ENCODE assay signal across 14 cellular contexts in genomic region chr20:32191422-32191821, GRCh38. TPM values are rescaled to one million over a fixed set of nuclear protein-coding genes. Genes with fewer than 3 reads are reported as not detected.
DNase-seq lines count a peak whose midpoint lies in the region; ATAC-seq and TF ChIP-seq lines count a peak whose summit lies in the region.
"Had no signal": no experiment of that assay in that cellular context is flagged by ENCODE, and none has a peak within 500 bp of the region (broad histone marks: within the 10 kb centered on the region; RNA-seq: fewer than 3 reads in every experiment).

No MANE protein-coding gene starts in this region.

- DNase-seq in CD8-positive, alpha-beta T cell, result no peak
- DNase-seq in endodermal cell, result no peak
- DNase-seq in neural crest cell (ENCODE audit: low read depth, low spot score), result no peak
- no peak for DNase-seq in SW480 (ENCODE audit: low spot score)
- no peak for DNase-seq in NCI-H1436 (lab: John Stamatoyannopoulos, UW)
- DNase-seq in NCI-H2171 treated with DMSO at 0.1 percent for 48 hours (lab: John Stamatoyannopoulos, UW), result no peak
- DNase-seq: amygdala; MV-4-11; NCI-H2171; NK-92 treated with Interleukin-12 subunit alpha and Interleukin-12 subunit beta, amount 100 ng/mL, for 24 hours; stimulated activated CD4-positive, alpha-beta T cell treated with anti-CD3 and anti-CD28 coated beads, Interleukin-4, amount 100 ng/mL, for 1 hour had no signal

- peaks cover 22% of the 10 kb centered on the region for H3K4me1 Mint-ChIP-seq in CD8-positive, alpha-beta T cell (ENCODE audit: low read depth)
- H3K4me1 Mint-ChIP-seq in IgD-negative memory B cell, result peaks cover 5 to 9% (median 7%) of the 10 kb centered on the region in 3 donors
- H3K4me1 Mint-ChIP-seq in endodermal cell, result peaks cover 22% of the 10 kb centered on the region
- H3K4me1 Mint-ChIP-seq in neural crest cell, result peaks cover 32% of the 10 kb centered on the region

- peak overlapping the region; percentile 84 for H3K4me3 Mint-ChIP-seq in CD8-positive, alpha-beta T cell
- peak overlapping the region in 3 of 4 donors; percentile 22 to 34 (median 23) for H3K4me3 Mint-ChIP-seq in IgD-negative memory B cell
- H3K4me3 Mint-ChIP-seq in endodermal cell, result peak overlapping the region; percentile 72
- H3K4me3 Mint-ChIP-seq in neural crest cell, result peak overlapping the region; percentile 88

- no peak overlapping the region for H3K27ac ChIP-seq in CD8-positive, alpha-beta T cell (ENCODE audit: low read depth, low read length)
- H3K27ac ChIP-seq in endodermal cell (ENCODE audit: low read depth, low read length), result peak overlapping the region; percentile 25
- H3K27ac ChIP-seq: SJSA1 had no signal

- no peaks in the 10 kb centered on the region for H3K27me3 Mint-ChIP-seq in CD8-positive, alpha-beta T cell (ENCODE audit: low read depth)
- H3K27me3 Mint-ChIP-seq in IgD-negative memory B cell, result peaks cover 2% of the 10 kb centered on the region
- H3K27me3 Mint-ChIP-seq in endodermal cell (ENCODE audit: insufficient read depth), result no peaks in the 10 kb centered on the region
- H3K27me3 Mint-ChIP-seq in neural crest cell (ENCODE audit: low read depth), result no peaks in the 10 kb centered on the region

- no peaks in the 10 kb centered on the region for H3K27me3 ChIP-seq in CD8-positive, alpha-beta T cell (ENCODE audit: insufficient read depth, low read length)
- H3K27me3 ChIP-seq in endodermal cell (ENCODE audit: control insufficient read depth, insufficient read depth, low read length, poor library complexity, severe bottlenecking), result no peaks in the 10 kb centered on the region
- H3K27me3 ChIP-seq: right atrium auricular region, SJSA1 had no signal

- TF ChIP-seq CTCF in CD8-positive, alpha-beta T cell (IDR thresholded peaks at IDR 0.05), result no peak
- TF ChIP-seq CTCF in endodermal cell (conservative IDR thresholded peaks at IDR 0.05) (no peak), neural crest cell (conservative IDR thresholded peaks at IDR 0.05) (no peak)

- no peak overlapping the region for H3K4me3 ChIP-seq in CD8-positive, alpha-beta T cell (ENCODE audit: low read depth, low read length)
- H3K4me3 ChIP-seq in endodermal cell (ENCODE audit: low read length), result no peak overlapping the region
- H3K4me3 ChIP-seq: right atrium auricular region, SJSA1 had no signal

- no peak overlapping the region for H3K9ac ChIP-seq in endodermal cell (ENCODE audit: extremely low read depth, low read length, poor library complexity, severe bottlenecking)

- CTCF ChIA-PET in CD8-positive, alpha-beta T cell (lab: Charles Lee), result no interaction called here

- intact Hi-C loops in CD8-positive, alpha-beta T cell (cut with DNase I, micrococcal nuclease), result no loop called here

- no peaks in the 10 kb centered on the region for H3K9me3 ChIP-seq in CD8-positive, alpha-beta T cell (ENCODE audit: low read length)
- no peaks in the 10 kb centered on the region for H3K9me3 ChIP-seq in endodermal cell (ENCODE audit: control insufficient read depth, low read length)
- H3K9me3 ChIP-seq: right atrium auricular region had no signal

- H3K27ac Mint-ChIP-seq in CD8-positive, alpha-beta T cell, result peak overlapping the region; percentile 84
- no peak overlapping the region for H3K27ac Mint-ChIP-seq in IgD-negative memory B cell
- H3K27ac Mint-ChIP-seq in endodermal cell, result no peak overlapping the region
- H3K27ac Mint-ChIP-seq in neural crest cell (ENCODE audit: unreplicated experiment), result no peak overlapping the region

- WGBS in endodermal cell (ENCODE audit: insufficient coverage in 1 of 2, insufficient read length in 1 of 2), 2 experiments, result 91 to 100% methylated on average over 3 of the region's 3 CpGs

- ATAC-seq in CD8-positive, alpha-beta T cell, result no peak

- peaks cover 24% of the 10 kb centered on the region for H3K36me3 Mint-ChIP-seq in CD8-positive, alpha-beta T cell
- H3K36me3 Mint-ChIP-seq in IgD-negative memory B cell (peaks cover 8% of the 10 kb centered on the region), endodermal cell (ENCODE audit: low read depth) (peaks cover 26% of the 10 kb centered on the region), neural crest cell (ENCODE audit: low read depth) (peaks cover 14% of the 10 kb centered on the region)

- POLR2A ChIA-PET in CD8-positive, alpha-beta T cell (lab: Charles Lee), result no interaction called here

- no peaks in the 10 kb centered on the region for H3K9me3 Mint-ChIP-seq in CD8-positive, alpha-beta T cell
- H3K9me3 Mint-ChIP-seq in IgD-negative memory B cell (no peaks in the 10 kb centered on the region), endodermal cell (no peaks in the 10 kb centered on the region), neural crest cell (no peaks in the 10 kb centered on the region)

- H3K4me1 ChIP-seq in CD8-positive, alpha-beta T cell (ENCODE audit: insufficient read depth, low read length), result peaks cover 17% of the 10 kb centered on the region
- peaks cover 6% of the 10 kb centered on the region for H3K4me1 ChIP-seq in endodermal cell (ENCODE audit: control insufficient read depth, insufficient read depth, low read length)

- peaks cover 16% of the 10 kb centered on the region for H3K36me3 ChIP-seq in CD8-positive, alpha-beta T cell (ENCODE audit: insufficient read depth, low read length)
- H3K36me3 ChIP-seq in endodermal cell (ENCODE audit: control insufficient read depth, insufficient read depth, low read length), result peaks cover 21% of the 10 kb centered on the region

RNA-seq across cellular contexts. Expression of gene PLAGL2, which starts 16.1 kb away (rescaled TPM):
- total RNA-seq in CD8-positive, alpha-beta T cell, result 10 to 100 TPM; 15.8 to 16.9 TPM
- polyA plus RNA-seq in IgD-negative memory B cell, result 4.8 TPM
- total RNA-seq in endodermal cell (10 to 100 TPM; 25.5 to 34.5 TPM), neural crest cell (70.4 and 71.1 TPM in 2 replicates)
- 30.1 TPM for polyA plus RNA-seq in endodermal cell (2013, experiment 1 of 2)
- polyA plus RNA-seq in endodermal cell (2013, experiment 2 of 2), result 26.0 TPM

RNA-seq across cellular contexts. Expression of gene POFUT1, which starts 16.3 kb away (rescaled TPM):
- total RNA-seq in CD8-positive, alpha-beta T cell, result 1 to 10 TPM; 5.1 to 6.3 TPM
- polyA plus RNA-seq in IgD-negative memory B cell, result 15.1 TPM
- total RNA-seq in endodermal cell (10 to 100 TPM; 43.9 to 44.8 TPM), neural crest cell (47.5 and 51.4 TPM in 2 replicates)
- 27.7 TPM for polyA plus RNA-seq in endodermal cell (2013, experiment 1 of 2)
- polyA plus RNA-seq in endodermal cell (2013, experiment 2 of 2), result 25.8 TPM

Comparison
In these comparisons a context has a peak if more than half of its experiments do, and no peak if none do; other contexts are left out.
1. H3K4me3 Mint-ChIP-seq: peak in every context shown above with its lines; median percentile 88 in neural crest cell; 84 in CD8-positive, alpha-beta T cell; 72 in endodermal cell; 23 in IgD-negative memory B cell.